ENCODE assay signal across 1 cellular context in genomic region chr3:52712291-52713212, GRCh38.
TF ChIP-seq lines count a peak whose summit lies in the region.

No MANE protein-coding gene starts in this region.

TF ChIP-seq in HCT116, 20 proteins besides CTCF, POLR2A, EP300 and RAD21 (continued from another document):
- TF ChIP-seq, protein P1, sequence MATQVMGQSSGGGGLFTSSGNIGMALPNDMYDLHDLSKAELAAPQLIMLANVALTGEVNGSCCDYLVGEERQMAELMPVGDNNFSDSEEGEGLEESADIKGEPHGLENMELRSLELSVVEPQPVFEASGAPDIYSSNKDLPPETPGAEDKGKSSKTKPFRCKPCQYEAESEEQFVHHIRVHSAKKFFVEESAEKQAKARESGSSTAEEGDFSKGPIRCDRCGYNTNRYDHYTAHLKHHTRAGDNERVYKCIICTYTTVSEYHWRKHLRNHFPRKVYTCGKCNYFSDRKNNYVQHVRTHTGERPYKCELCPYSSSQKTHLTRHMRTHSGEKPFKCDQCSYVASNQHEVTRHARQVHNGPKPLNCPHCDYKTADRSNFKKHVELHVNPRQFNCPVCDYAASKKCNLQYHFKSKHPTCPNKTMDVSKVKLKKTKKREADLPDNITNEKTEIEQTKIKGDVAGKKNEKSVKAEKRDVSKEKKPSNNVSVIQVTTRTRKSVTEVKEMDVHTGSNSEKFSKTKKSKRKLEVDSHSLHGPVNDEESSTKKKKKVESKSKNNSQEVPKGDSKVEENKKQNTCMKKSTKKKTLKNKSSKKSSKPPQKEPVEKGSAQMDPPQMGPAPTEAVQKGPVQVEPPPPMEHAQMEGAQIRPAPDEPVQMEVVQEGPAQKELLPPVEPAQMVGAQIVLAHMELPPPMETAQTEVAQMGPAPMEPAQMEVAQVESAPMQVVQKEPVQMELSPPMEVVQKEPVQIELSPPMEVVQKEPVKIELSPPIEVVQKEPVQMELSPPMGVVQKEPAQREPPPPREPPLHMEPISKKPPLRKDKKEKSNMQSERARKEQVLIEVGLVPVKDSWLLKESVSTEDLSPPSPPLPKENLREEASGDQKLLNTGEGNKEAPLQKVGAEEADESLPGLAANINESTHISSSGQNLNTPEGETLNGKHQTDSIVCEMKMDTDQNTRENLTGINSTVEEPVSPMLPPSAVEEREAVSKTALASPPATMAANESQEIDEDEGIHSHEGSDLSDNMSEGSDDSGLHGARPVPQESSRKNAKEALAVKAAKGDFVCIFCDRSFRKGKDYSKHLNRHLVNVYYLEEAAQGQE (IDR thresholded peaks at IDR 0.05; ENCODE audit: low read depth): no peak
- TF ChIP-seq FOSL1 (IDR thresholded peaks at IDR 0.05; ENCODE audit: low read depth): no peak
- no peak for TF ChIP-seq ELF1 (IDR thresholded peaks at IDR 0.05; ENCODE audit: borderline replicate concordance, low read depth)
- TF ChIP-seq, protein P2, sequence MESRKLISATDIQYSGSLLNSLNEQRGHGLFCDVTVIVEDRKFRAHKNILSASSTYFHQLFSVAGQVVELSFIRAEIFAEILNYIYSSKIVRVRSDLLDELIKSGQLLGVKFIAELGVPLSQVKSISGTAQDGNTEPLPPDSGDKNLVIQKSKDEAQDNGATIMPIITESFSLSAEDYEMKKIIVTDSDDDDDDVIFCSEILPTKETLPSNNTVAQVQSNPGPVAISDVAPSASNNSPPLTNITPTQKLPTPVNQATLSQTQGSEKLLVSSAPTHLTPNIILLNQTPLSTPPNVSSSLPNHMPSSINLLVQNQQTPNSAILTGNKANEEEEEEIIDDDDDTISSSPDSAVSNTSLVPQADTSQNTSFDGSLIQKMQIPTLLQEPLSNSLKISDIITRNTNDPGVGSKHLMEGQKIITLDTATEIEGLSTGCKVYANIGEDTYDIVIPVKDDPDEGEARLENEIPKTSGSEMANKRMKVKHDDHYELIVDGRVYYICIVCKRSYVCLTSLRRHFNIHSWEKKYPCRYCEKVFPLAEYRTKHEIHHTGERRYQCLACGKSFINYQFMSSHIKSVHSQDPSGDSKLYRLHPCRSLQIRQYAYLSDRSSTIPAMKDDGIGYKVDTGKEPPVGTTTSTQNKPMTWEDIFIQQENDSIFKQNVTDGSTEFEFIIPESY (IDR thresholded peaks at IDR 0.05; ENCODE audit: extremely low read depth, insufficient replicate concordance, low read length): no peak
